28 cellular contexts compared by ENCODE assay signal in the genomic region with DNA sequence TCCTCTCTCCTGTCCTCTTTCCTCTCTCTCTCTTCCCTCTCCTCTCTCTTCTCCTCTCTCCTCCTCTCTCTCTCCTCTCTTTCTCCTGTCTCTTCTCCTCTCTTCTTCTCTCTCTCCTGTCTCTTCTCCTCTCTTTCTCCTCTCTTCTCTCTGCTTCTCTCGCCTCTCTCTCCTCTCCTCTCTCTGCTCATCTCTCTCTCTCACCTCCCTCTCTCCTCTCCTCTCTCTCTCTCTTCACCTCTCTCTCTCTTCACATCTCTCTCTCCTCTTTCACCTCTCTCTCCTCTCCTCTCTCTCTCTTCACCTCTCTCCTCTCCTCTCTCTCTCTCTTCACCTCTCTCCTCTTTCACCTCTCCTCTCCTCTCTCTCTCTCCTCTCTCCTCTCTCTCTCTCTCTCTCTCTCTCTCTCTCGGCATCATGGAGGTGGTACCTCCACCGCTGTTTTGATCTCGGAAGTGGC. TPM values are rescaled to one million over a fixed set of nuclear protein-coding genes. Genes with fewer than 3 reads are reported as not detected.
"Had no signal": no experiment of that assay in that cellular context is flagged by ENCODE, and none has a peak within 500 bp of the region (broad histone marks: within the 10 kb centered on the region; RNA-seq: fewer than 3 reads in every experiment).

No MANE protein-coding gene starts in this region.

- H3K27ac ChIP-seq: brain microvascular endothelial cell, cardiac muscle cell, SK-N-MC, VCaP had no signal

- FAIRE-seq: astrocyte had no signal

- H3K36me3 ChIP-seq: brain microvascular endothelial cell, cardiac muscle cell had no signal

- H3K4me1 Mint-ChIP-seq: activated naive CD8-positive, alpha-beta T cell treated with anti-CD3 and anti-CD28 coated beads, Interleukin-2, amount 50 U/mL, for 24 hours; T-cell had no signal

- H3K27me3 ChIP-seq: brain microvascular endothelial cell, cardiac muscle cell had no signal

- H3K9me3 Mint-ChIP-seq: activated CD8-positive, alpha-beta T cell treated with anti-CD3 and anti-CD28 coated beads for 36 hours; activated naive CD4-positive, alpha-beta T cell treated with anti-CD3 and anti-CD28 coated beads, Interleukin-2, amount 50 U/mL, for 72 hours; activated naive CD8-positive, alpha-beta T cell treated with anti-CD3 and anti-CD28 coated beads, Interleukin-2, amount 50 U/mL, for 24 hours; T-cell had no signal

- H3K27me3 Mint-ChIP-seq: activated CD8-positive, alpha-beta T cell treated with anti-CD3 and anti-CD28 coated beads for 36 hours; T-cell had no signal

- ATAC-seq: activated CD4-positive, CD25-positive, alpha-beta regulatory T cell treated with anti-CD3 and anti-CD28 coated beads, Interleukin-2, amount 50 U/mL, for 24 hours; activated CD8-positive, alpha-beta T cell treated with anti-CD3 and anti-CD28 coated beads for 36 hours; activated naive CD4-positive, alpha-beta T cell treated with anti-CD3 and anti-CD28 coated beads, Interleukin-2, amount 50 U/mL, for 72 hours; activated naive CD8-positive, alpha-beta T cell treated with anti-CD3 and anti-CD28 coated beads, Interleukin-2, amount 50 U/mL, for 24 hours; T-cell had no signal

- H3K4me3 Mint-ChIP-seq: activated CD8-positive, alpha-beta T cell treated with anti-CD3 and anti-CD28 coated beads for 36 hours; activated naive CD8-positive, alpha-beta T cell treated with anti-CD3 and anti-CD28 coated beads, Interleukin-2, amount 50 U/mL, for 24 hours; T-cell had no signal

- DNase-seq: activated CD4-positive, alpha-beta T cell treated with anti-CD3 and anti-CD28 coated beads for 4 hours; activated CD8-positive, alpha-beta memory T cell treated with anti-CD3 and anti-CD28 coated beads, Interleukin-2, amount 50 U/mL, for 4 hours; activated CD8-positive, alpha-beta T cell treated with anti-CD3 and anti-CD28 coated beads for 36 hours; activated effector memory CD4-positive, alpha-beta T cell treated with Interleukin-2 at 50 U/mL for 16 hours; activated naive CD4-positive, alpha-beta T cell; activated naive CD8-positive, alpha-beta T cell treated with anti-CD3 and anti-CD28 coated beads, Interleukin-2, amount 50 U/mL, for 24 hours; amniotic stem cell; brain microvascular endothelial cell; KG1; NCI-H1092 treated with DMSO at 0.1 percent for 48 hours; NCI-H1417 treated with DMSO at 0.1 percent for 48 hours; NCI-H1694; NCI-H2029; NCI-H345; NCI-H510A; NCI-H526 treated with DMSO at 0.1 percent for 48 hours; NCI-H82; T-cell had no signal

- H3K27ac Mint-ChIP-seq: activated CD8-positive, alpha-beta T cell treated with anti-CD3 and anti-CD28 coated beads for 36 hours; activated naive CD4-positive, alpha-beta T cell treated with anti-CD3 and anti-CD28 coated beads, Interleukin-2, amount 50 U/mL, for 72 hours; activated naive CD8-positive, alpha-beta T cell treated with anti-CD3 and anti-CD28 coated beads, Interleukin-2, amount 50 U/mL, for 24 hours; T-cell had no signal

- H3K4me3 ChIP-seq: cardiac muscle cell, SK-N-MC had no signal

- H3K36me3 Mint-ChIP-seq: activated naive CD4-positive, alpha-beta T cell treated with anti-CD3 and anti-CD28 coated beads, Interleukin-2, amount 50 U/mL, for 72 hours; T-cell had no signal

RNA-seq across cellular contexts. Expression of gene CFAP46, which starts 30.1 kb away (rescaled TPM):
- total RNA-seq: LHCN-M2, M059J, OCI-LY7, RPMI7951, T-cell had no signal
